9 cellular contexts compared by ENCODE assay signal in the genomic region with DNA sequence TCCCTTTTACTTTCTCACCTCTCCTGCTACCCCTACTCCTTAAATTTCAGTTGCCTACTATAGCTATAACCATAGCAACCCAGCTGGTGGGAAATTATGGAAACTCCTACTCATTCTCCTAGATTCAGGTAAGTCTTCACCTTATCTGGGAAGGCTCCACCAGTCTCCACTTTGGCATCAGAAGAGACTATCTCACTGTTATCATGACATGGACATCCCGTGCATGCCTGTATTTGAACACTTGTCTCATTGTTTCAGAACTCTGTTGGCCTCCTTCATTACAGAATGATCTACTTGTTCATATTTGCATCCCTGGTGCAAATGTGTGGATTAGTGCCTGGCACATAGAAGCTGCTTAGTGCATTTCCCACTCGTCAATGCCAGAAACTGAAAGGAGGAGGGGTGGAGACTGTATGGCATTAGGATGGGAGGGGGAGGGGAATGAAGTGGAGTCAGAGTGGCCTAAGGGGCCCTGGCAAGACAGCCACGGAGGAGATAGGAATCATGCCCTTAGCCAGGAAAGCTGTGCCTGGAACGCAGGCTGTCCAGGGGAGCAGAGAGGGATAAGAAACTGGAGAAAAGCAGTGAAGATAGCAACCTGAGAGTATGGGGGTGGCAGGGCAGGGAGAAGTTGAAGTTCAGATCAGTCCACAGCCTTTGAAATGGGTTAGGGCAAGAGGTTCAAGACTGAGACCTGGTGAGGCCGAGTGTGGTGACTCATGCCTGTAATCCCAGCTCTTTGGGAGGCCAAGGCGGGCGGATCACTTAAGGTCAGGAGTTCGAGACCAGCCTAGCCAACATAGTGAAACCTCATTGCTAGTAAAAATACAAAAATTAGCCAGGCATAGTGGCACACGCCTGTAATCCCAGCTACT. TPM values are rescaled to one million over a fixed set of nuclear protein-coding genes. Genes with fewer than 3 reads are reported as not detected.
DNase-seq lines count a peak whose midpoint lies in the region; ATAC-seq and TF ChIP-seq lines count a peak whose summit lies in the region.
"Had no signal": no experiment of that assay in that cellular context is flagged by ENCODE, and none has a peak within 500 bp of the region (broad histone marks: within the 10 kb centered on the region; RNA-seq: fewer than 3 reads in every experiment).

No MANE protein-coding gene starts in this region.

- no peaks in the 10 kb centered on the region for H3K36me3 ChIP-seq in BLaER1 treated with 17β-estradiol and CSF1 and Interleukin-3, amounts not matched to agents 10 nM and 100 nM
- H3K36me3 ChIP-seq in HEK293 (ENCODE audit: control insufficient read depth in 2 of 2, insufficient read depth in 1 of 2, low read length in 2 of 2), result no peaks in the 10 kb centered on the region
- H3K36me3 ChIP-seq in CD8-positive, alpha-beta T cell (ENCODE audit: insufficient read depth, low read length), result no peaks in the 10 kb centered on the region
- H3K36me3 ChIP-seq: esophagus muscularis mucosa had no signal

- no peak overlapping the region for H3K27ac ChIP-seq in BLaER1 treated with 17β-estradiol and CSF1 and Interleukin-3, amounts not matched to agents 10 nM and 100 nM
- no peak overlapping the region for H3K27ac ChIP-seq in HEK293 (ENCODE audit: extremely low read depth, low read depth, low read length)
- no peak overlapping the region for H3K27ac ChIP-seq in CD8-positive, alpha-beta T cell (ENCODE audit: low read depth, low read length)
- H3K27ac ChIP-seq: esophagus muscularis mucosa had no signal

- no peak overlapping the region for H3K27ac Mint-ChIP-seq in activated T-helper 17 cell treated with anti-CD3 and anti-CD28 coated beads, Interleukin-2, amount 50 U/mL, for 72 hours
- H3K27ac Mint-ChIP-seq in CD8-positive, alpha-beta T cell, result no peak overlapping the region

- peak; percentile 12 for DNase-seq in left kidney (ENCODE audit: low read depth, low spot score)
- DNase-seq in activated effector memory CD4-positive, alpha-beta T cell treated with Interleukin-2 at 50 U/mL for 16 hours, result no peak
- DNase-seq in CD8-positive, alpha-beta T cell, result no peak

- H4K20me1 ChIP-seq in BLaER1 treated with 17β-estradiol and CSF1 and Interleukin-3, amounts not matched to agents 10 nM and 100 nM, result no peaks in the 10 kb centered on the region

- no peak overlapping the region for H3K4me3 ChIP-seq in BLaER1 treated with 17β-estradiol and CSF1 and Interleukin-3, amounts not matched to agents 10 nM and 100 nM
- H3K4me3 ChIP-seq in HEK293 (ENCODE audit: low read depth, low read length), result no peak overlapping the region
- no peak overlapping the region for H3K4me3 ChIP-seq in CD8-positive, alpha-beta T cell (ENCODE audit: low read depth, low read length)

- H3K4me1 Mint-ChIP-seq in activated T-helper 17 cell treated with anti-CD3 and anti-CD28 coated beads, Interleukin-2, amount 50 U/mL, for 72 hours, result no peaks in the 10 kb centered on the region
- H3K4me1 Mint-ChIP-seq in CD8-positive, alpha-beta T cell (ENCODE audit: low read depth), result peaks cover 8% of the 10 kb centered on the region

- H3K9me3 ChIP-seq in BLaER1 treated with 17β-estradiol and CSF1 and Interleukin-3, amounts not matched to agents 10 nM and 100 nM (replicated peaks in 1 of 11), result peaks cover 0 to 2% (median 0%) of the 10 kb centered on the region in 11 experiments; a peak in 3 of 22 replicates
- H3K9me3 ChIP-seq in HEK293 (ENCODE audit: control insufficient read depth, insufficient read depth, low read depth, low read length), result no peaks in the 10 kb centered on the region
- no peaks in the 10 kb centered on the region for H3K9me3 ChIP-seq in CD8-positive, alpha-beta T cell (ENCODE audit: low read length)
- H3K9me3 ChIP-seq: esophagus muscularis mucosa had no signal

- H3K4me2 ChIP-seq in BLaER1 treated with 17β-estradiol and CSF1 and Interleukin-3, amounts not matched to agents 10 nM and 100 nM, result peak overlapping the region in 10 of 11 experiments; percentile 8 to 68 (median 30); a peak in 16 of 22 replicates

- no peak overlapping the region; a peak in 1 of 22 replicates for H3K9ac ChIP-seq in BLaER1 treated with 17β-estradiol and CSF1 and Interleukin-3, amounts not matched to agents 10 nM and 100 nM

- no peaks in the 10 kb centered on the region for H3K9me3 Mint-ChIP-seq in activated T-helper 17 cell treated with anti-CD3 and anti-CD28 coated beads, Interleukin-2, amount 50 U/mL, for 72 hours
- H3K9me3 Mint-ChIP-seq in CD8-positive, alpha-beta T cell, result no peaks in the 10 kb centered on the region

- POLR2A ChIA-PET in HEK293 (lab: Yijun Ruan, JAX), result interaction anchor here (0.5 to 1.9 kb wide), 4 partner anchors 54 to 107 kb away, joined by 3 read pairs; partner anchors contain the start of gene CAPRIN1
- POLR2A ChIA-PET in CD8-positive, alpha-beta T cell (lab: Charles Lee), result interaction anchor here (0.6 to 1.6 kb wide), 4 partner anchors 11 to 185 kb away, joined by 3 to 4 read pairs (median 3); no protein-coding TSS in a partner anchor

- ATAC-seq in activated T-helper 17 cell treated with anti-CD3 and anti-CD28 coated beads, Interleukin-2, amount 50 U/mL, for 72 hours (replicated peaks), result no peak
- ATAC-seq in HG03378 (IDR thresholded peaks at IDR 0.05; ENCODE audit: unreplicated experiment) (no peak), GM21526 (IDR thresholded peaks at IDR 0.05; ENCODE audit: low FRiP score, unreplicated experiment) (no peak)
- ATAC-seq in CD8-positive, alpha-beta T cell, result no peak

- H3K4me1 ChIP-seq in BLaER1 treated with 17β-estradiol and CSF1 and Interleukin-3, amounts not matched to agents 10 nM and 100 nM, result peaks cover 0 to 11% (median 0%) of the 10 kb centered on the region in 10 experiments; a peak in 5 of 20 replicates
- no peaks in the 10 kb centered on the region for H3K4me1 ChIP-seq in HEK293 (ENCODE audit: control insufficient read depth, insufficient read depth, low read length)
- peaks cover 7% of the 10 kb centered on the region for H3K4me1 ChIP-seq in CD8-positive, alpha-beta T cell (ENCODE audit: insufficient read depth, low read length)

- peaks cover 9% of the 10 kb centered on the region for H3K27me3 Mint-ChIP-seq in activated T-helper 17 cell treated with anti-CD3 and anti-CD28 coated beads, Interleukin-2, amount 50 U/mL, for 72 hours
- H3K27me3 Mint-ChIP-seq in CD8-positive, alpha-beta T cell (ENCODE audit: low read depth), result peaks cover 18% of the 10 kb centered on the region

- H3K27me3 ChIP-seq in BLaER1 treated with 17β-estradiol and CSF1 and Interleukin-3, amounts not matched to agents 10 nM and 100 nM, result no peaks in the 10 kb centered on the region
- H3K27me3 ChIP-seq in CD8-positive, alpha-beta T cell (ENCODE audit: insufficient read depth, low read length), result no peaks in the 10 kb centered on the region

- H3K4me3 Mint-ChIP-seq in activated T-helper 17 cell treated with anti-CD3 and anti-CD28 coated beads, Interleukin-2, amount 50 U/mL, for 72 hours, result peak overlapping the region; percentile 41
- H3K4me3 Mint-ChIP-seq in CD8-positive, alpha-beta T cell, result no peak overlapping the region

- no peaks in the 10 kb centered on the region for H3K36me3 Mint-ChIP-seq in activated T-helper 17 cell treated with anti-CD3 and anti-CD28 coated beads, Interleukin-2, amount 50 U/mL, for 72 hours (ENCODE audit: low read depth)
- no peaks in the 10 kb centered on the region for H3K36me3 Mint-ChIP-seq in CD8-positive, alpha-beta T cell

- CTCF ChIA-PET in HEK293 (lab: Yijun Ruan, JAX), result interaction anchor here (0.6 to 6.5 kb wide), 29 partner anchors 9 to 495 kb away, joined by 3 to 47 read pairs (median 4); partner anchors contain the start of gene CAPRIN1
- CTCF ChIA-PET in CD8-positive, alpha-beta T cell (lab: Charles Lee), result interaction anchor here (0.5 to 6.4 kb wide), 31 partner anchors 10 to 516 kb away, joined by 3 to 42 read pairs (median 4); partner anchors contain the start of gene ABTB2

- TF ChIP-seq CTCF in HEK293 (tag by site-specific recombination; IDR thresholded peaks at IDR 0.05), result no peak
- TF ChIP-seq CTCF in CD8-positive, alpha-beta T cell (IDR thresholded peaks at IDR 0.05), result no peak

- intact Hi-C loops in CD8-positive, alpha-beta T cell (cut with DNase I, micrococcal nuclease), result loop anchor here (1.0 to 10.0 kb wide), 11 partner anchors 53 to 633 kb away; partner anchors contain the start of genes CAPRIN1 (in 2 of the 2), NAT10 (in 2 of the 2) and CAT (in 1 of the 2)

TF ChIP-seq in HEK293, 187 proteins besides CTCF, POLR2A, EP300 and RAD21 (continues in another document):
- 0 out of 2 replicates have a peak, but pooled peaks have one; percentile 25 for TF ChIP-seq PATZ1 (tag by site-specific recombination; IDR thresholded peaks at IDR 0.05)
- no peak for TF ChIP-seq ZBTB6 (tag by site-specific recombination; IDR thresholded peaks at IDR 0.05)
- 0 out of 2 replicates have a peak, but pooled peaks have one; percentile 25 for TF ChIP-seq ZNF335 (tag by site-specific recombination; conservative IDR thresholded peaks at IDR 0.05)
- peak; percentile 41 for TF ChIP-seq PRDM1 (tag by site-specific recombination; IDR thresholded peaks at IDR 0.05)

RNA-seq across cellular contexts. Expression of gene CAPRIN1, which starts 53.8 kb away (rescaled TPM):
- 100 to 1,000 TPM; 151 to 262 TPM for total RNA-seq in activated T-helper 17 cell treated with anti-CD3 and anti-CD28 coated beads, Interleukin-2, amount 50 U/mL, for 72 hours
- 100 to 1,000 TPM in 1 of 2 experiments, 10 to 100 TPM in 1; 92.8 to 102 TPM for total RNA-seq in CD8-positive, alpha-beta T cell
